Comparison of ENCODE assay signal across 12 cellular contexts in genomic region chr2:11866358-11867335, GRCh38.
DNase-seq lines count a peak whose midpoint lies in the region; ATAC-seq and TF ChIP-seq lines count a peak whose summit lies in the region.
"Had no signal": no experiment of that assay in that cellular context is flagged by ENCODE, and none has a peak within 500 bp of the region (broad histone marks: within the 10 kb centered on the region; RNA-seq: fewer than 3 reads in every experiment).

No MANE protein-coding gene starts in this region.

- no peak overlapping the region for H3K9ac ChIP-seq in OCI-LY3 (ENCODE audit: low read length)

- peak overlapping the region; percentile 10; the same call in 1 of the 2 replicates for H3K4me2 ChIP-seq in OCI-LY3 (ENCODE audit: low read length)

- H3K27me3 ChIP-seq in OCI-LY3 (ENCODE audit: low read depth, low read length) (peaks cover 52% of the 10 kb centered on the region), vagina (no peaks in the 10 kb centered on the region), brain microvascular endothelial cell (replicated peaks) (no peaks in the 10 kb centered on the region)

- no peak for TF ChIP-seq CTCF in OCI-LY3 (IDR thresholded peaks at IDR 0.05; ENCODE audit: low read depth, low read length)
- no peak for TF ChIP-seq CTCF in vagina (IDR thresholded peaks at IDR 0.05)
- TF ChIP-seq CTCF in brain microvascular endothelial cell (IDR thresholded peaks at IDR 0.05; ENCODE audit: low read depth, low read length, missing control alignments) = no peak

- H3K9me3 ChIP-seq in OCI-LY3 (ENCODE audit: insufficient read depth, low read length) (no peaks in the 10 kb centered on the region), vagina (no peaks in the 10 kb centered on the region)

- intact Hi-C loops in vagina (cut with DNase I) = loop anchor here (10.0 kb wide), 3 partner anchors 848 to 1138 kb away; partner anchors contain the start of gene TRIB2

- peak; percentile 39 for DNase-seq in stimulated activated CD4-positive, alpha-beta T cell treated with anti-CD3 and anti-CD28 coated beads, Interleukin-4, amount 100 ng/mL, for 24 hours
- DNase-seq in stimulated activated CD4-positive, alpha-beta T cell treated with anti-CD3 and anti-CD28 coated beads, Interleukin-4, amount 100 ng/mL, for 4 hours = no peak
- DNase-seq in vagina (ENCODE audit: extremely low spot score in 2 of 2) (peak; percentile 34 to 80), brain microvascular endothelial cell (no peak), OCI-M2 (lab: John Stamatoyannopoulos, UW; ENCODE audit: unreplicated experiment) (no peak)
- DNase-seq: effector CD4-positive, alpha-beta T cell; NCI-H1048; WERI-Rb-1 had no signal

- no peak overlapping the region for H3K4me3 ChIP-seq in OCI-LY3 (ENCODE audit: low read length)
- H3K4me3 ChIP-seq in vagina = no peak overlapping the region
- H3K4me3 ChIP-seq in brain microvascular endothelial cell (ENCODE audit: low read depth, low read length) = no peak overlapping the region

- H3K36me3 ChIP-seq in OCI-LY3 (replicated peaks; ENCODE audit: low read depth, low read length) = no peaks in the 10 kb centered on the region
- no peaks in the 10 kb centered on the region for H3K36me3 ChIP-seq in vagina
- no peaks in the 10 kb centered on the region for H3K36me3 ChIP-seq in brain microvascular endothelial cell (replicated peaks)
- H3K36me3 ChIP-seq: WERI-Rb-1 had no signal

- ATAC-seq in HG03095 (IDR thresholded peaks at IDR 0.05; ENCODE audit: unreplicated experiment) = peak; percentile 34
- ATAC-seq in HG03571 (IDR thresholded peaks at IDR 0.05; ENCODE audit: unreplicated experiment) = no peak

- H3K4me1 ChIP-seq in OCI-LY3 (ENCODE audit: low read length) (peaks cover 67% of the 10 kb centered on the region), vagina (peaks cover 10% of the 10 kb centered on the region)

- in situ Hi-C loops in brain microvascular endothelial cell (cut with HindIII; ENCODE audit: low pct_ligation_motif_present, low sequenced_read_pairs) = loop anchor here (25.0 kb wide), 1 partner anchor 846 kb away; the partner anchor contains the start of gene TRIB2

- H4K20me1 ChIP-seq in OCI-LY3 (ENCODE audit: insufficient read depth, low read length) = no peaks in the 10 kb centered on the region

- no peak for TF ChIP-seq POLR2A in vagina (IDR thresholded peaks at IDR 0.05)

- no peaks in the 10 kb centered on the region for H3K79me2 ChIP-seq in OCI-LY3 (ENCODE audit: low read length)

- H3K27ac ChIP-seq in OCI-LY3 (ENCODE audit: low read length) (peak overlapping the region; percentile 37; the same call in 1 of the 2 replicates), vagina (no peak overlapping the region), brain microvascular endothelial cell (no peak overlapping the region)
- H3K27ac ChIP-seq: RWPE1, WERI-Rb-1 had no signal

- H2AFZ ChIP-seq in OCI-LY3 (ENCODE audit: low read depth, low read length) = no peak overlapping the region

Comparison
In these comparisons a context has a peak if more than half of its experiments do, and no peak if none do; other contexts are left out.
1. DNase-seq: peak in stimulated activated CD4-positive, alpha-beta T cell treated with anti-CD3 and anti-CD28 coated beads, Interleukin-4, amount 100 ng/mL, for 24 hours (single experiment) and vagina (2 of 2); none in stimulated activated CD4-positive, alpha-beta T cell treated with anti-CD3 and anti-CD28 coated beads, Interleukin-4, amount 100 ng/mL, for 4 hours (0 of 2), brain microvascular endothelial cell (single experiment) and OCI-M2 (single experiment).